ENCODE assay signal across 2 cellular contexts in the genomic region with DNA sequence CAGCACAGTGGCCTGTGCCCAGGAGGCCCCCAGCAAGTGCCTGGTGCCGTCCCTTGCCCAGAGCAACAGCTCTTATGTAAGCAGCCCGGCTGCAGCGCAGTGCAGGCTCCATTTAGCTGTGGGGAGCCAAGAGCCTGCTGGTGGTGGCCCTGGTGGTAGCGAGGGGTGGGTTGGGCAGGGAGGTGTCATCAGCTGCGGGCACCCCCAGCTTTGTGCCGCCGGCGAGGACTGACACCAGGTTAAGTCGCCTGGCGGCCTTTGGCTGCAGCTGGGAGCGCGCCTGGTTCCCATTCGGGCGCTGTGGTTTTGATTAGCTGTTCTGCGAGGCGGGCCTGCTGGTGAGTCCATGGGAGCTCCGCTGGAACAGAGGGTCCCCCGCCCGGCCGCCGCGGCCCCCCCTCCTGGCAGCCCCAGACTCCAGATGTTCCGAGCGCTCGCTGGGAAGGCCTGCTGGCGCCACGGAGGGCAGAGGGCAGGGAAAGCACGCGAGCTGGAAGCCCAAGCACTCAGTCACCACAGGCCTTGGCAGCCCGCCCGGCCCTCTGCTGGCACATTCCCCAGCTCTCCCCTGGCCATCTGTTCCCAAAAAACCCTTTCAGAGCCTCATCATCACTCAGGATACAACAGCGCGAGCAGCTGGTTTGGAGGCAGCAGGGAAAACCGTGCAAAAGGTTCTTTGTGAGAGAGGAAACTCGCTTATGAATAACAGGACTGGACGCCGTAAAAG.
TF ChIP-seq lines count a peak whose summit lies in the region.

No MANE protein-coding gene starts in this region.

TF ChIP-seq in HEK293, 187 proteins besides CTCF, POLR2A, EP300 and RAD21 (continued from another document and continues in another):
- TF ChIP-seq OVOL3 (tag by site-specific recombination; IDR thresholded peaks at IDR 0.05) (peak; percentile 21; the same call in 1 of the 2 replicates), PRDM10 (tag by site-specific recombination; IDR thresholded peaks at IDR 0.05) (peak; percentile 65), TCF7L2 (IDR thresholded peaks at IDR 0.05; ENCODE audit: borderline replicate concordance, low read depth, low read length) (no peak), KLF17 (tag by site-specific recombination; IDR thresholded peaks at IDR 0.05) (0 out of 2 replicates have a peak, but pooled peaks have one; percentile 39), PRDM4 (tag by site-specific recombination; IDR thresholded peaks at IDR 0.05) (peak; percentile 81), FEZF1 (tag by site-specific recombination; IDR thresholded peaks at IDR 0.05) (peak; percentile 70; the same call in 1 of the 2 replicates), INSM2 (tag by site-specific recombination; IDR thresholded peaks at IDR 0.05) (peak; percentile 92)
- TF ChIP-seq, protein P1, sequence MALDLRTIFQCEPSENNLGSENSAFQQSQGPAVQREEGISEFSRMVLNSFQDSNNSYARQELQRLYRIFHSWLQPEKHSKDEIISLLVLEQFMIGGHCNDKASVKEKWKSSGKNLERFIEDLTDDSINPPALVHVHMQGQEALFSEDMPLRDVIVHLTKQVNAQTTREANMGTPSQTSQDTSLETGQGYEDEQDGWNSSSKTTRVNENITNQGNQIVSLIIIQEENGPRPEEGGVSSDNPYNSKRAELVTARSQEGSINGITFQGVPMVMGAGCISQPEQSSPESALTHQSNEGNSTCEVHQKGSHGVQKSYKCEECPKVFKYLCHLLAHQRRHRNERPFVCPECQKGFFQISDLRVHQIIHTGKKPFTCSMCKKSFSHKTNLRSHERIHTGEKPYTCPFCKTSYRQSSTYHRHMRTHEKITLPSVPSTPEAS (tag by site-specific recombination; IDR thresholded peaks at IDR 0.05), result no peak

TF ChIP-seq in HepG2, 621 proteins besides CTCF, POLR2A, EP300 and RAD21 (continued from another document and continues in another):
- peak; percentile 91 for TF ChIP-seq TEF (CRISPR knock-in tag; IDR thresholded peaks at IDR 0.05)
- TF ChIP-seq CCAR2 (optimal IDR thresholded peaks at IDR 0.05; ENCODE audit: low read depth, low read length), result no peak
- no peak for TF ChIP-seq ZFP90 (CRISPR knock-in tag; IDR thresholded peaks at IDR 0.05; ENCODE audit: borderline replicate concordance)
- peak; percentile 33; the same call in 1 of the 2 replicates for TF ChIP-seq TFDP1 (CRISPR knock-in tag; IDR thresholded peaks at IDR 0.05; ENCODE audit: borderline replicate concordance)
- TF ChIP-seq ZNF136 (CRISPR knock-in tag; IDR thresholded peaks at IDR 0.05; ENCODE audit: low read depth), result no peak
- TF ChIP-seq NFE2L2 (IDR thresholded peaks at IDR 0.05; ENCODE audit: low read length), result no peak
- TF ChIP-seq REL (CRISPR knock-in tag; conservative IDR thresholded peaks at IDR 0.05), result 0 out of 2 replicates have a peak, but pooled peaks have one; percentile 80
- TF ChIP-seq IKZF5 (CRISPR knock-in tag; IDR thresholded peaks at IDR 0.05), result peak; percentile 71; the same call in 1 of the 2 replicates
- no peak for TF ChIP-seq NAIF1 (CRISPR knock-in tag; IDR thresholded peaks at IDR 0.05; ENCODE audit: borderline replicate concordance)
- peak; percentile 62; the same call in 1 of the 2 replicates for TF ChIP-seq ZNF614 (CRISPR knock-in tag; IDR thresholded peaks at IDR 0.05; ENCODE audit: borderline replicate concordance)
- 0 out of 2 replicates have a peak, but pooled peaks have one; percentile 26 for TF ChIP-seq HOXD1 (CRISPR knock-in tag; IDR thresholded peaks at IDR 0.05)
- no peak for TF ChIP-seq ZMYM3 (CRISPR knock-in tag; IDR thresholded peaks at IDR 0.05)
- TF ChIP-seq MED1 (CRISPR knock-in tag; IDR thresholded peaks at IDR 0.05), result no peak
- TF ChIP-seq MIER3 (CRISPR knock-in tag; IDR thresholded peaks at IDR 0.05; ENCODE audit: borderline replicate concordance), result peak; percentile 61; the same call in 1 of the 2 replicates
- TF ChIP-seq RELA (CRISPR knock-in tag; IDR thresholded peaks at IDR 0.05), result no peak
- TF ChIP-seq ZFY (CRISPR knock-in tag; IDR thresholded peaks at IDR 0.05), result no peak; the same call in 1 of the 2 replicates
- TF ChIP-seq BCL6 (CRISPR knock-in tag; IDR thresholded peaks at IDR 0.05), result peak; percentile 54; the same call in 1 of the 2 replicates
- TF ChIP-seq HNRNPL (IDR thresholded peaks at IDR 0.05; ENCODE audit: low read depth, low read length), result peak; percentile 84
- TF ChIP-seq, protein P2, sequence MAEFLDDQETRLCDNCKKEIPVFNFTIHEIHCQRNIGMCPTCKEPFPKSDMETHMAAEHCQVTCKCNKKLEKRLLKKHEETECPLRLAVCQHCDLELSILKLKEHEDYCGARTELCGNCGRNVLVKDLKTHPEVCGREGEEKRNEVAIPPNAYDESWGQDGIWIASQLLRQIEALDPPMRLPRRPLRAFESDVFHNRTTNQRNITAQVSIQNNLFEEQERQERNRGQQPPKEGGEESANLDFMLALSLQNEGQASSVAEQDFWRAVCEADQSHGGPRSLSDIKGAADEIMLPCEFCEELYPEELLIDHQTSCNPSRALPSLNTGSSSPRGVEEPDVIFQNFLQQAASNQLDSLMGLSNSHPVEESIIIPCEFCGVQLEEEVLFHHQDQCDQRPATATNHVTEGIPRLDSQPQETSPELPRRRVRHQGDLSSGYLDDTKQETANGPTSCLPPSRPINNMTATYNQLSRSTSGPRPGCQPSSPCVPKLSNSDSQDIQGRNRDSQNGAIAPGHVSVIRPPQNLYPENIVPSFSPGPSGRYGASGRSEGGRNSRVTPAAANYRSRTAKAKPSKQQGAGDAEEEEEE (CRISPR knock-in tag; IDR thresholded peaks at IDR 0.05; ENCODE audit: borderline replicate concordance), result no peak
- TF ChIP-seq, protein P3, sequence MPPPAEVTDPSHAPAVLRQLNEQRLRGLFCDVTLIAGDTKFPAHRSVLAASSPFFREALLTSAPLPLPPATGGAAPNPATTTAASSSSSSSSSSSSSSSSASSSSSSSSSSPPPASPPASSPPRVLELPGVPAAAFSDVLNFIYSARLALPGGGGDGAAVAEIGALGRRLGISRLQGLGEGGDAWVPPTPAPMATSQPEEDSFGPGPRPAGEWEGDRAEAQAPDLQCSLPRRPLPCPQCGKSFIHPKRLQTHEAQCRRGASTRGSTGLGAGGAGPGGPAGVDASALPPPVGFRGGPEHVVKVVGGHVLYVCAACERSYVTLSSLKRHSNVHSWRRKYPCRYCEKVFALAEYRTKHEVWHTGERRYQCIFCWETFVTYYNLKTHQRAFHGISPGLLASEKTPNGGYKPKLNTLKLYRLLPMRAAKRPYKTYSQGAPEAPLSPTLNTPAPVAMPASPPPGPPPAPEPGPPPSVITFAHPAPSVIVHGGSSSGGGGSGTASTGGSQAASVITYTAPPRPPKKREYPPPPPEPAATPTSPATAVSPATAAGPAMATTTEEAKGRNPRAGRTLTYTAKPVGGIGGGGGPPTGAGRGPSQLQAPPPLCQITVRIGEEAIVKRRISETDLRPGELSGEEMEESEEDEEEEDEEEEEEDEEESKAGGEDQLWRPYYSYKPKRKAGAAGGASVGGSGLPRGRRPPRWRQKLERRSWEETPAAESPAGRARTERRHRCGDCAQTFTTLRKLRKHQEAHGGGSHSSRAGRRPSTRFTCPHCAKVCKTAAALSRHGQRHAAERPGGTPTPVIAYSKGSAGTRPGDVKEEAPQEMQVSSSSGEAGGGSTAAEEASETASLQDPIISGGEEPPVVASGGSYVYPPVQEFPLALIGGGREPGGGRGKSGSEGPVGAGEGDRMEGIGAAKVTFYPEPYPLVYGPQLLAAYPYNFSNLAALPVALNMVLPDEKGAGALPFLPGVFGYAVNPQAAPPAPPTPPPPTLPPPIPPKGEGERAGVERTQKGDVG (CRISPR knock-in tag; IDR thresholded peaks at IDR 0.05; ENCODE audit: borderline replicate concordance), result no peak
- no peak for TF ChIP-seq ZNF75D (CRISPR knock-in tag; IDR thresholded peaks at IDR 0.05; ENCODE audit: borderline replicate concordance)
- TF ChIP-seq SALL1 (CRISPR knock-in tag; IDR thresholded peaks at IDR 0.05), result peak; percentile 72
- TF ChIP-seq, protein P4, sequence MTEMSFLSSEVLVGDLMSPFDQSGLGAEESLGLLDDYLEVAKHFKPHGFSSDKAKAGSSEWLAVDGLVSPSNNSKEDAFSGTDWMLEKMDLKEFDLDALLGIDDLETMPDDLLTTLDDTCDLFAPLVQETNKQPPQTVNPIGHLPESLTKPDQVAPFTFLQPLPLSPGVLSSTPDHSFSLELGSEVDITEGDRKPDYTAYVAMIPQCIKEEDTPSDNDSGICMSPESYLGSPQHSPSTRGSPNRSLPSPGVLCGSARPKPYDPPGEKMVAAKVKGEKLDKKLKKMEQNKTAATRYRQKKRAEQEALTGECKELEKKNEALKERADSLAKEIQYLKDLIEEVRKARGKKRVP (CRISPR knock-in tag; IDR thresholded peaks at IDR 0.05), result 0 out of 4 replicates have a peak, but pooled peaks of 1 of the 2 experiments have one; percentile 9
- no peak for TF ChIP-seq ZNF296 (CRISPR knock-in tag; conservative IDR thresholded peaks at IDR 0.05)
- no peak for TF ChIP-seq ZNF260 (CRISPR knock-in tag; IDR thresholded peaks at IDR 0.05; ENCODE audit: borderline replicate concordance, low read depth)
- TF ChIP-seq, protein P5, sequence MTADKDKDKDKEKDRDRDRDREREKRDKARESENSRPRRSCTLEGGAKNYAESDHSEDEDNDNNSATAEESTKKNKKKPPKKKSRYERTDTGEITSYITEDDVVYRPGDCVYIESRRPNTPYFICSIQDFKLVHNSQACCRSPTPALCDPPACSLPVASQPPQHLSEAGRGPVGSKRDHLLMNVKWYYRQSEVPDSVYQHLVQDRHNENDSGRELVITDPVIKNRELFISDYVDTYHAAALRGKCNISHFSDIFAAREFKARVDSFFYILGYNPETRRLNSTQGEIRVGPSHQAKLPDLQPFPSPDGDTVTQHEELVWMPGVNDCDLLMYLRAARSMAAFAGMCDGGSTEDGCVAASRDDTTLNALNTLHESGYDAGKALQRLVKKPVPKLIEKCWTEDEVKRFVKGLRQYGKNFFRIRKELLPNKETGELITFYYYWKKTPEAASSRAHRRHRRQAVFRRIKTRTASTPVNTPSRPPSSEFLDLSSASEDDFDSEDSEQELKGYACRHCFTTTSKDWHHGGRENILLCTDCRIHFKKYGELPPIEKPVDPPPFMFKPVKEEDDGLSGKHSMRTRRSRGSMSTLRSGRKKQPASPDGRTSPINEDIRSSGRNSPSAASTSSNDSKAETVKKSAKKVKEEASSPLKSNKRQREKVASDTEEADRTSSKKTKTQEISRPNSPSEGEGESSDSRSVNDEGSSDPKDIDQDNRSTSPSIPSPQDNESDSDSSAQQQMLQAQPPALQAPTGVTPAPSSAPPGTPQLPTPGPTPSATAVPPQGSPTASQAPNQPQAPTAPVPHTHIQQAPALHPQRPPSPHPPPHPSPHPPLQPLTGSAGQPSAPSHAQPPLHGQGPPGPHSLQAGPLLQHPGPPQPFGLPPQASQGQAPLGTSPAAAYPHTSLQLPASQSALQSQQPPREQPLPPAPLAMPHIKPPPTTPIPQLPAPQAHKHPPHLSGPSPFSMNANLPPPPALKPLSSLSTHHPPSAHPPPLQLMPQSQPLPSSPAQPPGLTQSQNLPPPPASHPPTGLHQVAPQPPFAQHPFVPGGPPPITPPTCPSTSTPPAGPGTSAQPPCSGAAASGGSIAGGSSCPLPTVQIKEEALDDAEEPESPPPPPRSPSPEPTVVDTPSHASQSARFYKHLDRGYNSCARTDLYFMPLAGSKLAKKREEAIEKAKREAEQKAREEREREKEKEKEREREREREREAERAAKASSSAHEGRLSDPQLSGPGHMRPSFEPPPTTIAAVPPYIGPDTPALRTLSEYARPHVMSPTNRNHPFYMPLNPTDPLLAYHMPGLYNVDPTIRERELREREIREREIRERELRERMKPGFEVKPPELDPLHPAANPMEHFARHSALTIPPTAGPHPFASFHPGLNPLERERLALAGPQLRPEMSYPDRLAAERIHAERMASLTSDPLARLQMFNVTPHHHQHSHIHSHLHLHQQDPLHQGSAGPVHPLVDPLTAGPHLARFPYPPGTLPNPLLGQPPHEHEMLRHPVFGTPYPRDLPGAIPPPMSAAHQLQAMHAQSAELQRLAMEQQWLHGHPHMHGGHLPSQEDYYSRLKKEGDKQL (CRISPR knock-in tag; IDR thresholded peaks at IDR 0.05; ENCODE audit: low read depth), result peak; percentile 39; the same call in 1 of the 2 replicates
- TF ChIP-seq ZNF644 (CRISPR knock-in tag; IDR thresholded peaks at IDR 0.05; ENCODE audit: low read depth), result 0 out of 2 replicates have a peak, but pooled peaks have one; percentile 34
- TF ChIP-seq GATAD1 (CRISPR knock-in tag; IDR thresholded peaks at IDR 0.05), result 0 out of 2 replicates have a peak, but pooled peaks have one; percentile 45
- peak; percentile 50; the same call in 1 of the 2 replicates for TF ChIP-seq MTA1 (CRISPR knock-in tag; IDR thresholded peaks at IDR 0.05; ENCODE audit: borderline replicate concordance)
- no peak for TF ChIP-seq ZNF138 (CRISPR knock-in tag; IDR thresholded peaks at IDR 0.05; ENCODE audit: low read depth)
- peak; percentile 69 for TF ChIP-seq TBX2 (CRISPR knock-in tag; IDR thresholded peaks at IDR 0.05; ENCODE audit: borderline replicate concordance)
- TF ChIP-seq HIVEP1 (CRISPR knock-in tag; IDR thresholded peaks at IDR 0.05), result no peak
- TF ChIP-seq ZNF451 (CRISPR knock-in tag; IDR thresholded peaks at IDR 0.05), result peak; percentile 27; the same call in 1 of the 2 replicates
- no peak for TF ChIP-seq SIX1 (CRISPR knock-in tag; IDR thresholded peaks at IDR 0.05; ENCODE audit: borderline replicate concordance)
- TF ChIP-seq LCORL (IDR thresholded peaks at IDR 0.05), result peak; percentile 72
- TF ChIP-seq LCORL (CRISPR knock-in tag; IDR thresholded peaks at IDR 0.05), result peak; percentile 93
- peak; percentile 77 for TF ChIP-seq RXRA (CRISPR knock-in tag; IDR thresholded peaks at IDR 0.05)
- TF ChIP-seq RXRB (CRISPR knock-in tag; IDR thresholded peaks at IDR 0.05; ENCODE audit: borderline replicate concordance), result peak; percentile 24; the same call in 1 of the 2 replicates
- no peak for TF ChIP-seq MAZ (IDR thresholded peaks at IDR 0.05; ENCODE audit: borderline replicate concordance, low read depth, low read length)
- peak; percentile 46; the same call in 1 of the 2 replicates for TF ChIP-seq MAZ (CRISPR knock-in tag; IDR thresholded peaks at IDR 0.05; ENCODE audit: low read depth)
- no peak for TF ChIP-seq KMT2A (CRISPR knock-in tag; IDR thresholded peaks at IDR 0.05)
